In the genomic region with DNA sequence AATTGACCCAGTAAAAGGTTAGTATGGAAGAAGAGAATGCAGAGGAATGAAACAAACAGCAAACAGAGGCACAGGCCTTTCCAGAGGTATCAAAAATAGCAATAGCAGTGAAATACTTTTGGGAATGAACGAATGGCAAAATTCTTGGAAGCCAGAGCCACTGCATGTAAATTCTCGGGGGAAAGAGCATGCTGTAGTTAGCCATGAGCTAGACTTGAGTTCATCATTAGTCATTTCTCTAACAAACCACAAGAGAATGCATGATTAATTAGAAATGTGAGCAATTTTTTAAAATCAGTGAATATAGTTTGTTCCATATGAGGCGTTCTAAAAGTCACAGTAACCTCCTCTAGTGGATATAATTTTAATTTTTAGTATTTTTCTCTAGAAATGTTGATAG, we compare ENCODE assay signal across 16 cellular contexts.
DNase-seq lines count a peak whose midpoint lies in the region; ATAC-seq, FAIRE-seq and TF ChIP-seq lines count a peak whose summit lies in the region.
"Had no signal": no experiment of that assay in that cellular context is flagged by ENCODE, and none has a peak within 500 bp of the region (broad histone marks: within the 10 kb centered on the region; RNA-seq: fewer than 3 reads in every experiment).

No MANE protein-coding gene starts in this region.

- no peak overlapping the region for H3K27ac Mint-ChIP-seq in activated T-helper 2 cell treated with anti-CD3 and anti-CD28 coated beads, Interferon-gamma antibody, Interleukin-2, Interleukin-4, amounts not matched to agents 10 μg/mL and 5 μg/mL and 100 μg/mL, durations not matched to agents 14 hours and 24 hours and 36 hours
- H3K27ac Mint-ChIP-seq in activated CD8-positive, alpha-beta T cell treated with anti-CD3 and anti-CD28 coated beads for 36 hours = no peak overlapping the region
- H3K27ac Mint-ChIP-seq: activated CD8-positive, alpha-beta memory T cell treated with anti-CD3 and anti-CD28 coated beads, Interleukin-2, amount 10 ng/mL, durations not matched to agents 7 days and 5 days; CD8-positive, alpha-beta T cell; natural killer cell treated with Interleukin-12 subunit alpha and Interleukin-12 subunit beta and Interleukin-15 and Interleukin-18, amount 100 ng/mL, for 72 hours had no signal

- H3K27me3 ChIP-seq in adipocyte (replicated peaks; ENCODE audit: control insufficient read depth, insufficient read depth, low read length) = no peaks in the 10 kb centered on the region
- H3K27me3 ChIP-seq in skeletal muscle satellite cell (ENCODE audit: control insufficient read depth, insufficient read depth, low read length) = no peaks in the 10 kb centered on the region

- no peak for TF ChIP-seq CTCF in fibroblast of mammary gland (conservative IDR thresholded peaks at IDR 0.05; ENCODE audit: control insufficient read depth, insufficient read depth, low read depth, low read length)
- no peak for TF ChIP-seq CTCF in activated CD8-positive, alpha-beta T cell treated with anti-CD3 and anti-CD28 coated beads for 36 hours (IDR thresholded peaks at IDR 0.05)

- no peaks in the 10 kb centered on the region for H3K36me3 Mint-ChIP-seq in activated T-helper 2 cell treated with anti-CD3 and anti-CD28 coated beads, Interferon-gamma antibody, Interleukin-2, Interleukin-4, amounts not matched to agents 10 μg/mL and 5 μg/mL and 100 μg/mL, durations not matched to agents 14 hours and 24 hours and 36 hours (ENCODE audit: low read depth)
- no peaks in the 10 kb centered on the region for H3K36me3 Mint-ChIP-seq in activated CD8-positive, alpha-beta T cell treated with anti-CD3 and anti-CD28 coated beads for 36 hours (ENCODE audit: low read depth)
- H3K36me3 Mint-ChIP-seq: activated CD8-positive, alpha-beta memory T cell treated with anti-CD3 and anti-CD28 coated beads, Interleukin-2, amount 10 ng/mL, durations not matched to agents 7 days and 5 days; CD8-positive, alpha-beta T cell; natural killer cell treated with Interleukin-12 subunit alpha and Interleukin-12 subunit beta and Interleukin-15 and Interleukin-18, amount 100 ng/mL, for 72 hours had no signal

- POLR2A ChIA-PET in activated CD8-positive, alpha-beta T cell treated with anti-CD3 and anti-CD28 coated beads for 36 hours (lab: Charles Lee) = no interaction called here

- DNase-seq in H54 (ENCODE audit: insufficient read length, low spot score) (peak; percentile 4), adipocyte (ENCODE audit: low read depth) (peak; percentile 80), fibroblast of mammary gland (ENCODE audit: low read depth) (peak; percentile 95), GF-D8 (lab: John Stamatoyannopoulos, UW) (no peak)
- no peak for DNase-seq in activated T-helper 2 cell treated with anti-CD3 and anti-CD28 coated beads, Interferon-gamma antibody, Interleukin-2, Interleukin-4, amounts not matched to agents 10 μg/mL and 5 μg/mL and 100 μg/mL, durations not matched to agents 14 hours and 24 hours and 36 hours (ENCODE audit: low spot score)
- DNase-seq in activated CD8-positive, alpha-beta T cell treated with anti-CD3 and anti-CD28 coated beads for 36 hours = no peak
- DNase-seq in activated CD4-positive, CD25-positive, alpha-beta regulatory T cell treated with anti-CD3 and anti-CD28 coated beads, Interleukin-2, amount 50 U/mL, for 72 hours = no peak
- DNase-seq: activated CD8-positive, alpha-beta memory T cell treated with anti-CD3 and anti-CD28 coated beads, Interleukin-2, amount 10 ng/mL, durations not matched to agents 7 days and 5 days; caudate nucleus; CD8-positive, alpha-beta T cell; GOT3; left ventricle myocardium superior; NCI-H1092 treated with DMSO at 0.1 percent for 48 hours; trophoblast cell had no signal

- H3K4me2 ChIP-seq in skeletal muscle satellite cell (ENCODE audit: low read length) = peak overlapping the region; percentile 52

- H3K4me3 Mint-ChIP-seq in activated T-helper 2 cell treated with anti-CD3 and anti-CD28 coated beads, Interferon-gamma antibody, Interleukin-2, Interleukin-4, amounts not matched to agents 10 μg/mL and 5 μg/mL and 100 μg/mL, durations not matched to agents 14 hours and 24 hours and 36 hours (ENCODE audit: low read depth) = no peak overlapping the region
- H3K4me3 Mint-ChIP-seq in activated CD8-positive, alpha-beta T cell treated with anti-CD3 and anti-CD28 coated beads for 36 hours = no peak overlapping the region
- H3K4me3 Mint-ChIP-seq: activated CD8-positive, alpha-beta memory T cell treated with anti-CD3 and anti-CD28 coated beads, Interleukin-2, amount 10 ng/mL, durations not matched to agents 7 days and 5 days; CD8-positive, alpha-beta T cell; natural killer cell treated with Interleukin-12 subunit alpha and Interleukin-12 subunit beta and Interleukin-15 and Interleukin-18, amount 100 ng/mL, for 72 hours had no signal

- ATAC-seq in activated CD8-positive, alpha-beta T cell treated with anti-CD3 and anti-CD28 coated beads for 36 hours = no peak
- ATAC-seq: activated CD8-positive, alpha-beta memory T cell treated with anti-CD3 and anti-CD28 coated beads, Interleukin-2, amount 10 ng/mL, durations not matched to agents 7 days and 5 days; CD8-positive, alpha-beta T cell; left ventricle myocardium superior; natural killer cell treated with Interleukin-12 subunit alpha and Interleukin-12 subunit beta and Interleukin-15 and Interleukin-18, amount 100 ng/mL, for 72 hours had no signal

- H3K9me3 Mint-ChIP-seq in activated T-helper 2 cell treated with anti-CD3 and anti-CD28 coated beads, Interferon-gamma antibody, Interleukin-2, Interleukin-4, amounts not matched to agents 10 μg/mL and 5 μg/mL and 100 μg/mL, durations not matched to agents 14 hours and 24 hours and 36 hours = no peaks in the 10 kb centered on the region
- H3K9me3 Mint-ChIP-seq in activated CD8-positive, alpha-beta T cell treated with anti-CD3 and anti-CD28 coated beads for 36 hours = no peaks in the 10 kb centered on the region
- H3K9me3 Mint-ChIP-seq: CD8-positive, alpha-beta T cell; natural killer cell treated with Interleukin-12 subunit alpha and Interleukin-12 subunit beta and Interleukin-15 and Interleukin-18, amount 100 ng/mL, for 72 hours had no signal

- no peaks in the 10 kb centered on the region for H3K27me3 Mint-ChIP-seq in activated T-helper 2 cell treated with anti-CD3 and anti-CD28 coated beads, Interferon-gamma antibody, Interleukin-2, Interleukin-4, amounts not matched to agents 10 μg/mL and 5 μg/mL and 100 μg/mL, durations not matched to agents 14 hours and 24 hours and 36 hours (ENCODE audit: low read depth)
- H3K27me3 Mint-ChIP-seq in activated CD8-positive, alpha-beta T cell treated with anti-CD3 and anti-CD28 coated beads for 36 hours = no peaks in the 10 kb centered on the region
- H3K27me3 Mint-ChIP-seq: activated CD8-positive, alpha-beta memory T cell treated with anti-CD3 and anti-CD28 coated beads, Interleukin-2, amount 10 ng/mL, durations not matched to agents 7 days and 5 days; natural killer cell treated with Interleukin-12 subunit alpha and Interleukin-12 subunit beta and Interleukin-15 and Interleukin-18, amount 100 ng/mL, for 72 hours had no signal

- intact Hi-C loops in activated T-helper 2 cell treated with anti-CD3 and anti-CD28 coated beads, Interferon-gamma antibody, Interleukin-2, Interleukin-4, amounts not matched to agents 10 μg/mL and 5 μg/mL and 100 μg/mL, durations not matched to agents 14 hours and 24 hours and 36 hours (cut with micrococcal nuclease) = no loop called here
- intact Hi-C loops in activated CD8-positive, alpha-beta T cell treated with anti-CD3 and anti-CD28 coated beads for 36 hours (cut with micrococcal nuclease) = no loop called here

- H3K36me3 ChIP-seq in adipocyte (ENCODE audit: control insufficient read depth, insufficient read depth, low read length, severe bottlenecking) (no peaks in the 10 kb centered on the region), skeletal muscle satellite cell (ENCODE audit: insufficient read depth, low read length) (no peaks in the 10 kb centered on the region)

- H3K9me3 ChIP-seq in adipocyte (ENCODE audit: control insufficient read depth, low read length) (no peaks in the 10 kb centered on the region), skeletal muscle satellite cell (replicated peaks; ENCODE audit: low read length) (no peaks in the 10 kb centered on the region)

- H3K9ac ChIP-seq in adipocyte (ENCODE audit: low read length) (peak overlapping the region; percentile 68), skeletal muscle satellite cell (ENCODE audit: low read depth, low read length) (peak overlapping the region; percentile 59)

- no peak for TF ChIP-seq POLR2A in H54 (IDR thresholded peaks at IDR 0.05; ENCODE audit: low read depth, low read length)

- CTCF ChIA-PET in activated CD8-positive, alpha-beta T cell treated with anti-CD3 and anti-CD28 coated beads for 36 hours (lab: Charles Lee) = no interaction called here

- H3K4me3 ChIP-seq in adipocyte (ENCODE audit: low read length) = peak overlapping the region; percentile 30
- no peak overlapping the region for H3K4me3 ChIP-seq in fibroblast of mammary gland (ENCODE audit: control insufficient read depth, low read depth, low read length)
- no peak overlapping the region for H3K4me3 ChIP-seq in skeletal muscle satellite cell (ENCODE audit: low read length)

- H3K4me1 Mint-ChIP-seq in activated T-helper 2 cell treated with anti-CD3 and anti-CD28 coated beads, Interferon-gamma antibody, Interleukin-2, Interleukin-4, amounts not matched to agents 10 μg/mL and 5 μg/mL and 100 μg/mL, durations not matched to agents 14 hours and 24 hours and 36 hours (ENCODE audit: low read depth) = no peaks in the 10 kb centered on the region
- H3K4me1 Mint-ChIP-seq in activated CD8-positive, alpha-beta T cell treated with anti-CD3 and anti-CD28 coated beads for 36 hours (ENCODE audit: low read depth) = no peaks in the 10 kb centered on the region
- H3K4me1 Mint-ChIP-seq: activated CD8-positive, alpha-beta memory T cell treated with anti-CD3 and anti-CD28 coated beads, Interleukin-2, amount 10 ng/mL, durations not matched to agents 7 days and 5 days had no signal

- FAIRE-seq in H54 (lab: Jason Lieb, UNC) = peak; percentile 94

- H3K4me1 ChIP-seq in adipocyte (ENCODE audit: control insufficient read depth, insufficient read depth, low read length) = peaks cover 39% of the 10 kb centered on the region
- peaks cover 26% of the 10 kb centered on the region for H3K4me1 ChIP-seq in skeletal muscle satellite cell (ENCODE audit: control insufficient read depth, insufficient read depth, low read length)

Comparison
In these comparisons a context has a peak if more than half of its experiments do, and no peak if none do; other contexts are left out.
1. DNase-seq: peak in H54 (single experiment), adipocyte (single experiment) and fibroblast of mammary gland (single experiment); none in GF-D8 (single experiment), activated T-helper 2 cell treated with anti-CD3 and anti-CD28 coated beads, Interferon-gamma antibody, Interleukin-2, Interleukin-4, amounts not matched to agents 10 μg/mL and 5 μg/mL and 100 μg/mL, durations not matched to agents 14 hours and 24 hours and 36 hours (single experiment), activated CD8-positive, alpha-beta T cell treated with anti-CD3 and anti-CD28 coated beads for 36 hours (single experiment) and activated CD4-positive, CD25-positive, alpha-beta regulatory T cell treated with anti-CD3 and anti-CD28 coated beads, Interleukin-2, amount 50 U/mL, for 72 hours (single experiment).